8 cellular contexts compared by ENCODE assay signal in the genomic region with DNA sequence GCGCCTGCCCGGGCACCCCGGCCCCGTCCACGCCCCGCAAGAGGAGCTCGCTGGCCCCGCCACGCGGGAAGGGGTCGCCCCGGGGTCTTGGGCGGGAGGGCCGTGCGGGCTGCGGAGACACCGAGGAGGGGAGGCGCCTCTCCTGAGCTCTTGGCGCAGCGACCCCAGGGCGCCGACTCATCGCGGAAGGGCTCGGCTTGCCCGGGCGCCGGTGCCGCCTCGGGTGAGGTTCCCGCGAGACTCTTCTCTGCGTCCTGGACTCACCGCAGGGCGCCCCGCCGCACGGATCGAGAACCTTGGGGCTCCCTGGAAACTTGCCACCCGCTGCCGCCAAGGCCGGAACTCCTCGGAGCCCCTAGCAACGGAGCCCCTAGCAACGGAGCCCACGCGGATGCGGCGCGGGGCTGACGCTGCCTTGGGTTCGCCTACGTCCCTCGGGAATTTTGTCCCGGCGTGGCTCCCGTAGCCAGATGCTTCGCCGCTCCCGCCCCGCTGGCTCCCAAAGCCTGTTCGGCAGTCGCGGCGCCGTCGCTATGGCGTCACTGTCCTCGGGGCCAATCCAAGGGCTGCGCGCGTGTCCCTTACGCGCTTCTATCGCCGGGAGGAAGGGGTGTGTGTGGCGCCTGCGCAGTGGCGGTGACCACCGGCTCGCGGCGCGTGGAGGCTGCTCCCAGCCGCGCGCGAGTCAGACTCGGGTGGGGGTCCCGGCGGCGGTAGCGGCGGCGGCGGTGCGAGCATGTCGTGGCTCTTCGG. TPM values are rescaled to one million over a fixed set of nuclear protein-coding genes. Genes with fewer than 3 reads are reported as not detected.
DNase-seq lines count a peak whose midpoint lies in the region; ATAC-seq, FAIRE-seq and TF ChIP-seq lines count a peak whose summit lies in the region.

Gene ATAD3A, plus strand, starts transcription at position 630 of the 753 bp plus-strand sequence. Its CDS starts 107 bp downstream, at position 737.

- DNase-seq in DMS153 (lab: John Stamatoyannopoulos, UW) (peak; percentile 99), OCI-M1 (lab: John Stamatoyannopoulos, UW) (peak; percentile 98), activated T-cell treated with anti-CD3 and anti-CD28 coated beads for 1 hour (ENCODE audit: low read depth) (peak; percentile 91), endothelial cell of umbilical vein (ENCODE audit: low read depth, low spot score) (peak; percentile 99), middle frontal gyrus (ENCODE audit: extremely low spot score, low spot score) (peak; percentile 95)
- peak; percentile 91 to 93 for DNase-seq in stimulated activated CD8-positive, alpha-beta memory T cell treated with anti-CD3 and anti-CD28 coated beads, Interleukin-2, amount 100 ng/mL, for 1 hour (ENCODE audit: low read depth in 2 of 2)

- H3K4me3 ChIP-seq in endothelial cell of umbilical vein (replicated peaks in 1 of 3; ENCODE audit: insufficient read depth in 1 of 3, low read depth in 1 of 3, low read length in 3 of 3) = peak within 1 kb of the TSS; percentile 33 to 69 (median 61)

- intact Hi-C loops in endothelial cell of umbilical vein (cut with micrococcal nuclease) = loop anchor here (2.0 to 5.0 kb wide), 2 partner anchors 63 to 106 kb away; partner anchors contain the start of genes MIB2 and SSU72

- H3K9ac ChIP-seq in endothelial cell of umbilical vein (replicated peaks; ENCODE audit: extremely low read depth, insufficient read depth, low read length) = peak within 1 kb of the TSS; percentile 98

- peaks cover 4% of the 10 kb centered on the region for H3K4me1 ChIP-seq in endothelial cell of umbilical vein (ENCODE audit: control insufficient read depth, extremely low read depth, insufficient read depth, low read length)

- CTCF ChIA-PET in endothelial cell of umbilical vein (lab: Charles Lee) = no interaction called here

- H3K27ac ChIP-seq in endothelial cell of umbilical vein (ENCODE audit: insufficient read depth, low read depth, low read length) = peak within 1 kb of the TSS; percentile 96

- POLR2A ChIA-PET in endothelial cell of umbilical vein (lab: Charles Lee) = interaction anchor here (0.6 to 0.9 kb wide), 2 partner anchors 9 to 111 kb away, joined by 3 to 4 read pairs; no protein-coding TSS in a partner anchor

- H4K20me1 ChIP-seq in endothelial cell of umbilical vein (replicated peaks; ENCODE audit: control insufficient read depth, extremely low read depth, insufficient read depth, low read length) = no peaks in the 10 kb centered on the region

- H3K4me1 Mint-ChIP-seq in IgD-negative memory B cell = peaks cover 6 to 9% (median 8%) of the 10 kb centered on the region in 3 donors

- FAIRE-seq in endothelial cell of umbilical vein (lab: Jason Lieb, UNC) = peak; percentile 93

- peaks cover 21% of the 10 kb centered on the region for H3K79me2 ChIP-seq in endothelial cell of umbilical vein (ENCODE audit: control insufficient read depth, insufficient read depth, low read length)

- H3K27me3 Mint-ChIP-seq in IgD-negative memory B cell = no peaks in the 10 kb centered on the region

- no peaks in the 10 kb centered on the region for H3K9me3 ChIP-seq in endothelial cell of umbilical vein (replicated peaks; ENCODE audit: control insufficient read depth, insufficient read depth, low read length)

- no peaks in the 10 kb centered on the region for H3K36me3 ChIP-seq in endothelial cell of umbilical vein (ENCODE audit: control insufficient read depth in 2 of 2, extremely low read depth in 1 of 2, insufficient read depth in 2 of 2, low read length in 2 of 2)

- dilution Hi-C loops in endothelial cell of umbilical vein (cut with MboI; ENCODE audit: extremely low pct_ligation_motif_present, low sequenced_read_pairs) = no loop called here

- no peaks in the 10 kb centered on the region for H3K36me3 Mint-ChIP-seq in IgD-negative memory B cell

- peak within 1 kb of the TSS; percentile 91 for H2AFZ ChIP-seq in endothelial cell of umbilical vein (ENCODE audit: low read depth, low read length)

- H3K4me2 ChIP-seq in endothelial cell of umbilical vein (ENCODE audit: insufficient read depth, low read length) = peak within 1 kb of the TSS; percentile 86

- no TSS peak for BruUV-seq in endothelial cell of umbilical vein (replicated peaks; lab: Mats Ljungman, UMichigan)

- H3K27ac Mint-ChIP-seq in IgD-negative memory B cell = peak within 1 kb of the TSS; percentile 85 to 97 (median 97)

- no peaks in the 10 kb centered on the region for H3K9me1 ChIP-seq in endothelial cell of umbilical vein (replicated peaks; ENCODE audit: control insufficient read depth, extremely low read depth, insufficient read depth, low read length)

- H3K9me3 Mint-ChIP-seq in IgD-negative memory B cell = no peaks in the 10 kb centered on the region

- H3K27me3 ChIP-seq in endothelial cell of umbilical vein (ENCODE audit: control insufficient read depth in 2 of 2, insufficient read depth in 2 of 2, low read length in 2 of 2) = no peaks in the 10 kb centered on the region

- peak in 1 of 2 donors; percentile 0 for TF ChIP-seq CTCF in endothelial cell of umbilical vein (IDR thresholded peaks at IDR 0.05; ENCODE audit: extremely low read depth in 1 of 2, insufficient read depth in 1 of 2, low read depth in 1 of 2, low read length in 2 of 2)

- ATAC-seq in GM21576 (IDR thresholded peaks at IDR 0.05; ENCODE audit: unreplicated experiment) = peak; percentile 86

- peak within 1 kb of the TSS; percentile 87 to 96 (median 94) for H3K4me3 Mint-ChIP-seq in IgD-negative memory B cell

- peak; percentile 84 for TF ChIP-seq POLR2A in endothelial cell of umbilical vein (IDR thresholded peaks at IDR 0.05; ENCODE audit: low read depth, low read length)

TF ChIP-seq in endothelial cell of umbilical vein, 7 proteins besides CTCF, POLR2A, EP300 and RAD21:
- TF ChIP-seq EZH2 (IDR thresholded peaks at IDR 0.05; ENCODE audit: borderline replicate concordance, low read depth, low read length, severe bottlenecking) (no peak), JUN (IDR thresholded peaks at IDR 0.05; ENCODE audit: borderline replicate concordance, insufficient read depth, insufficient read length, low read depth) (no peak), MYC (IDR thresholded peaks at IDR 0.05; ENCODE audit: low read depth, low read length) (peak; percentile 13), FOS (IDR thresholded peaks at IDR 0.05; ENCODE audit: borderline replicate concordance, insufficient read depth, low read length) (no peak), POLR2AphosphoS5 (IDR thresholded peaks at IDR 0.05; ENCODE audit: insufficient read depth, low read depth, low read length) (peak; percentile 79), GATA2 (IDR thresholded peaks at IDR 0.05; ENCODE audit: insufficient read depth, insufficient read length, low read depth, low read length) (no peak)
- TF ChIP-seq, protein P1, sequence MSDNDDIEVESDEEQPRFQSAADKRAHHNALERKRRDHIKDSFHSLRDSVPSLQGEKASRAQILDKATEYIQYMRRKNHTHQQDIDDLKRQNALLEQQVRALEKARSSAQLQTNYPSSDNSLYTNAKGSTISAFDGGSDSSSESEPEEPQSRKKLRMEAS (IDR thresholded peaks at IDR 0.05; ENCODE audit: insufficient read depth, insufficient read length) = no peak

RNA-seq across cellular contexts. Expression of gene ATAD3A, which starts in this region (rescaled TPM):
- polyA plus RNA-seq in IgD-negative memory B cell = 12.8 TPM
- 55.2 and 57.4 TPM in 2 replicates for total RNA-seq in endothelial cell of umbilical vein
- polyA plus RNA-seq in endothelial cell of umbilical vein = 24.9 and 28.8 TPM in 2 replicates
- 23.0 and 29.1 TPM in 2 replicates for polyA plus RNA-seq in endothelial cell of umbilical vein (2011; cell fraction: cytosol; rRNA removed)
- polyA plus RNA-seq in endothelial cell of umbilical vein (2011; cell fraction: nucleus; rRNA removed) = 47.8 and 57.7 TPM in 2 replicates
- 26.8 and 28.1 TPM in 2 replicates for polyA plus RNA-seq in endothelial cell of umbilical vein (2012)
- polyA minus RNA-seq in endothelial cell of umbilical vein = 13.7 and 22.7 TPM in 2 replicates
- 52.6 TPM for polyA minus RNA-seq in endothelial cell of umbilical vein (2011; cell fraction: cytosol; rRNA and poly(A)+ RNA removed)
- polyA minus RNA-seq in endothelial cell of umbilical vein (2011; cell fraction: nucleus; rRNA and poly(A)+ RNA removed) = 10.6 and 18.4 TPM in 2 replicates

Comparison
In these comparisons a context has a peak if more than half of its experiments do, and no peak if none do; other contexts are left out.
1. Peak in every context shown above with its lines: DNase-seq, ATAC-seq, H3K4me3 ChIP-seq and H3K27ac ChIP-seq.